ENCODE assay signal across 11 cellular contexts in the genomic region with DNA sequence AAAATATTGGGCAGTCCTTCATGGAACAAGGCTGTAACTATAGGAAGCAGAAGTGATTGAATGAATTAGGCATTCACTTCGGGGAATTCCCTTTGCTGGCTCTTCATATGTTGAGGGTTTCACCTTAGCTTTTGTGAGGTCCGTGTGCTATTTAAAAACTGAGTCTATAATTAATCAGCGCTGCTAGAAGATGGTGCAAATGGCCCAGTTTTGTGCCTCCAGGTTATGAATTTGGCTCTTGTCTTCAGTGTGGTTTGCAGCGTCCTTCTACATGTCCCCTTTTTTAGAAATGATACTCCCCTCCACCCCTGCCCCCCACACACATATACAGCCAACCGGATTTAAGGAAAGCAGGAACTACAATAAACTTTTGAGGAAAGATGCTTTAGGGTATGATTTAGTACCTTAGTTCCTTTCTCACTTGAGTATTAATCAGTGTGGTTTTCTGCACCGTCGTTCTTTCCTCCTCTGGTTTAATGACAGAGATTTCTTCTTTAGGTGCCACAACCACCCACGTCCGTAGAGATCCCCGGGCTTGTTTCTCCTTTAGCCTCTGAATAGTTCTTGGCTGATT.
A peak's percentile ranks its signal among the peaks of the same experiment; 100 is the strongest.
DNase-seq lines count a peak whose midpoint lies in the region; ATAC-seq and TF ChIP-seq lines count a peak whose summit lies in the region.
"Had no signal": no experiment of that assay in that cellular context is flagged by ENCODE, and none has a peak within 500 bp of the region (broad histone marks: within the 10 kb centered on the region; RNA-seq: fewer than 3 reads in every experiment).

No MANE protein-coding gene starts in this region.

- H3K36me3 Mint-ChIP-seq in mesothelial cell of epicardium: peaks cover 31% of the 10 kb centered on the region

- intact Hi-C loops in sciatic nerve (cut with DNase I): no loop called here

- peaks cover 23% of the 10 kb centered on the region for H3K4me1 Mint-ChIP-seq in mesothelial cell of epicardium

- ATAC-seq in GM18511 (IDR thresholded peaks at IDR 0.05; ENCODE audit: unreplicated experiment) (peak; percentile 91), GM21381 (IDR thresholded peaks at IDR 0.05; ENCODE audit: unreplicated experiment) (peak; percentile 74), HG03108 (IDR thresholded peaks at IDR 0.05; ENCODE audit: unreplicated experiment) (peak; percentile 85), sciatic nerve (no peak)

- H3K27ac Mint-ChIP-seq in mesothelial cell of epicardium: peak overlapping the region; percentile 41
- H3K27ac Mint-ChIP-seq: activated CD4-positive, alpha-beta T cell treated with anti-CD3 and anti-CD28 coated beads, Interleukin-2, amount 10 ng/mL, durations not matched to agents 7 days and 5 days had no signal

- H3K9me3 Mint-ChIP-seq in mesothelial cell of epicardium: no peaks in the 10 kb centered on the region
- H3K9me3 Mint-ChIP-seq: activated CD4-positive, alpha-beta T cell treated with anti-CD3 and anti-CD28 coated beads, Interleukin-2, amount 10 ng/mL, durations not matched to agents 7 days and 5 days had no signal

- DNase-seq in mesothelial cell of epicardium (ENCODE audit: low spot score in 2 of 2, unreplicated experiment in 2 of 2): no peak
- DNase-seq in DMS79 treated with DMSO at 0.1 percent for 48 hours (lab: John Stamatoyannopoulos, UW): no peak
- no peak for DNase-seq in cerebellar cortex (ENCODE audit: low spot score)
- no peak for DNase-seq in NK-92 (lab: John Stamatoyannopoulos, UW; ENCODE audit: unreplicated experiment)
- DNase-seq in sciatic nerve (ENCODE audit: low spot score): no peak
- DNase-seq: activated CD4-positive, alpha-beta T cell treated with anti-CD3 and anti-CD28 coated beads, Interleukin-2, amount 10 ng/mL, durations not matched to agents 7 days and 5 days; anterior cingulate cortex; NCI-H2029 treated with DMSO at 0.1 percent for 48 hours had no signal

- no peak overlapping the region for H3K4me3 Mint-ChIP-seq in mesothelial cell of epicardium
- H3K4me3 Mint-ChIP-seq: activated CD4-positive, alpha-beta T cell treated with anti-CD3 and anti-CD28 coated beads, Interleukin-2, amount 10 ng/mL, durations not matched to agents 7 days and 5 days had no signal

- no peak for TF ChIP-seq CTCF in mesothelial cell of epicardium (IDR thresholded peaks at IDR 0.05; ENCODE audit: unreplicated experiment)

- no peaks in the 10 kb centered on the region for H3K27me3 Mint-ChIP-seq in mesothelial cell of epicardium (ENCODE audit: low read depth)
- H3K27me3 Mint-ChIP-seq: activated CD4-positive, alpha-beta T cell treated with anti-CD3 and anti-CD28 coated beads, Interleukin-2, amount 10 ng/mL, durations not matched to agents 7 days and 5 days had no signal
